ENCODE assay signal across 8 cellular contexts in genomic region chr2:27664622-27665363, GRCh38. TPM values are rescaled to one million over a fixed set of nuclear protein-coding genes. Genes with fewer than 3 reads are reported as not detected.
DNase-seq lines count a peak whose midpoint lies in the region; ATAC-seq and TF ChIP-seq lines count a peak whose summit lies in the region.

No MANE protein-coding gene starts in this region.

- no peaks in the 10 kb centered on the region for H3F3A ChIP-seq in neural cell (ENCODE audit: insufficient read depth, low read length, poor library complexity, severe bottlenecking)

- H2AFZ ChIP-seq in neural cell (ENCODE audit: low read depth, low read length) = no peak overlapping the region

- no peaks in the 10 kb centered on the region for H4K20me1 ChIP-seq in neural cell (ENCODE audit: insufficient read depth)

- peak; percentile 35 for DNase-seq in CD1c-positive myeloid dendritic cell (ENCODE audit: extremely low spot score)
- DNase-seq in MV-4-11 (lab: John Stamatoyannopoulos, UW) = peak; percentile 16
- DNase-seq in midbrain (lab: John Stamatoyannopoulos, UW) = no peak
- DNase-seq in activated CD4-positive, alpha-beta T cell treated with anti-CD3 and anti-CD28 coated beads for 1 hour = no peak
- DNase-seq in nucleus accumbens (lab: John Stamatoyannopoulos, UW) = no peak

- no peaks in the 10 kb centered on the region for H3K9me2 ChIP-seq in neural cell (ENCODE audit: insufficient read depth, low read length)

- peak overlapping the region; percentile 96 for H3K4me3 ChIP-seq in ectodermal cell (ENCODE audit: insufficient read depth, low read depth, low read length)
- peak overlapping the region; percentile 90 for H3K4me3 ChIP-seq in neural cell (ENCODE audit: low read length)

- H3K27me3 ChIP-seq in ectodermal cell (ENCODE audit: control insufficient read depth, insufficient read depth, low read length, poor library complexity, severe bottlenecking) (no peaks in the 10 kb centered on the region), neural cell (ENCODE audit: insufficient read depth, low read depth, low read length) (no peaks in the 10 kb centered on the region)

- WGBS in ectodermal cell, 2 experiments = 90 to 93% methylated on average over 15 to 16 of the region's 16 CpGs

- TF ChIP-seq RAD21 in neural cell (conservative IDR thresholded peaks at IDR 0.05) = no peak

- peak overlapping the region; percentile 89 for H3K9ac ChIP-seq in neural cell (ENCODE audit: low read length)

- no peak for TF ChIP-seq EP300 in neural cell (conservative IDR thresholded peaks at IDR 0.05; ENCODE audit: poor library complexity, severe bottlenecking)

- peak overlapping the region; percentile 61 for H3K4me2 ChIP-seq in neural cell (ENCODE audit: low read length)

- no peaks in the 10 kb centered on the region for H3K4me1 ChIP-seq in ectodermal cell (ENCODE audit: control insufficient read depth, insufficient read depth, low read length)

- H3K9me3 ChIP-seq in ectodermal cell (ENCODE audit: control insufficient read depth, low read length) (no peaks in the 10 kb centered on the region), neural cell (ENCODE audit: low read length) (no peaks in the 10 kb centered on the region)

- peaks cover 37% of the 10 kb centered on the region for H3K79me2 ChIP-seq in neural cell (replicated peaks; ENCODE audit: insufficient read depth, low read length)

- H3K36me3 ChIP-seq in ectodermal cell (ENCODE audit: control insufficient read depth, insufficient read depth, low read length) (peaks cover 17% of the 10 kb centered on the region), neural cell (ENCODE audit: insufficient read depth, low read length) (peaks cover 17% of the 10 kb centered on the region)

- no peak for ATAC-seq in HG02623 (IDR thresholded peaks at IDR 0.05; ENCODE audit: unreplicated experiment)

- TF ChIP-seq CTCF in neural cell (IDR thresholded peaks at IDR 0.05; ENCODE audit: poor library complexity, severe bottlenecking) = no peak

- H3K27ac ChIP-seq in ectodermal cell (ENCODE audit: insufficient read depth, low read depth, low read length, poor library complexity, severe bottlenecking) (no peak overlapping the region), neural cell (ENCODE audit: low read length) (no peak overlapping the region)

TF ChIP-seq in neural cell, 6 proteins besides CTCF, POLR2A, EP300 and RAD21:
- TF ChIP-seq MXI1 (conservative IDR thresholded peaks at IDR 0.05; ENCODE audit: poor library complexity, severe bottlenecking) (no peak), POLR2AphosphoS5 (IDR thresholded peaks at IDR 0.05) (no peak)

RNA-seq across cellular contexts. Expression of gene SLC4A1AP, which starts 1.1 kb away (rescaled TPM):
- polyA plus RNA-seq in ectodermal cell (2013, experiment 1 of 4) = 26.5 TPM
- 25.4 TPM for polyA plus RNA-seq in ectodermal cell (2013, experiment 2 of 4)
- polyA plus RNA-seq in ectodermal cell (2013, experiment 3 of 4) = 21.9 TPM
- 26.2 TPM for polyA plus RNA-seq in ectodermal cell (2013, experiment 4 of 4)
- 37.8 and 47.9 TPM in 2 replicates for polyA plus RNA-seq in neural cell
- 46.5 and 52.1 TPM in 2 replicates for polyA minus RNA-seq in neural cell

RNA-seq across cellular contexts. Expression of gene SUPT7L, which starts 1.4 kb away (rescaled TPM):
- 43.0 TPM for polyA plus RNA-seq in ectodermal cell (2013, experiment 1 of 4)
- polyA plus RNA-seq in ectodermal cell (2013, experiment 2 of 4) = 44.6 TPM
- 35.9 TPM for polyA plus RNA-seq in ectodermal cell (2013, experiment 3 of 4)
- polyA plus RNA-seq in ectodermal cell (2013, experiment 4 of 4) = 40.9 TPM
- 90.4 and 95.8 TPM in 2 replicates for polyA plus RNA-seq in neural cell
- polyA minus RNA-seq in neural cell = 82.0 and 85.4 TPM in 2 replicates

RNA-seq across cellular contexts. Expression of gene GPN1, which starts 35.9 kb away (rescaled TPM):
- 60.1 TPM for polyA plus RNA-seq in ectodermal cell (2013, experiment 1 of 4)
- polyA plus RNA-seq in ectodermal cell (2013, experiment 2 of 4) = 64.0 TPM
- polyA plus RNA-seq in ectodermal cell (2013, experiment 3 of 4) = 55.8 TPM
- 61.2 TPM for polyA plus RNA-seq in ectodermal cell (2013, experiment 4 of 4)
- 42.3 and 48.2 TPM in 2 replicates for polyA plus RNA-seq in neural cell
- polyA minus RNA-seq in neural cell = 38.5 and 42.1 TPM in 2 replicates

RNA-seq across cellular contexts. Expression of gene CCDC121, which starts 36.0 kb away (rescaled TPM):
- polyA plus RNA-seq in ectodermal cell (2013, experiment 1 of 4) = 5.1 TPM
- polyA plus RNA-seq in ectodermal cell (2013, experiment 2 of 4) = 4.3 TPM
- 4.9 TPM for polyA plus RNA-seq in ectodermal cell (2013, experiment 3 of 4)
- polyA plus RNA-seq in ectodermal cell (2013, experiment 4 of 4) = 5.7 TPM
- 2.2 and 3.0 TPM in 2 replicates for polyA plus RNA-seq in neural cell
- polyA minus RNA-seq in neural cell = 7.1 and 9.6 TPM in 2 replicates

Comparison
In these comparisons a context has a peak if more than half of its experiments do, and no peak if none do; other contexts are left out.
1. DNase-seq: peak in CD1c-positive myeloid dendritic cell (single experiment) and MV-4-11 (single experiment); none in midbrain (single experiment), activated CD4-positive, alpha-beta T cell treated with anti-CD3 and anti-CD28 coated beads for 1 hour (single experiment) and nucleus accumbens (0 of 56).